ENCODE assay signal across 11 cellular contexts in the genomic region with DNA sequence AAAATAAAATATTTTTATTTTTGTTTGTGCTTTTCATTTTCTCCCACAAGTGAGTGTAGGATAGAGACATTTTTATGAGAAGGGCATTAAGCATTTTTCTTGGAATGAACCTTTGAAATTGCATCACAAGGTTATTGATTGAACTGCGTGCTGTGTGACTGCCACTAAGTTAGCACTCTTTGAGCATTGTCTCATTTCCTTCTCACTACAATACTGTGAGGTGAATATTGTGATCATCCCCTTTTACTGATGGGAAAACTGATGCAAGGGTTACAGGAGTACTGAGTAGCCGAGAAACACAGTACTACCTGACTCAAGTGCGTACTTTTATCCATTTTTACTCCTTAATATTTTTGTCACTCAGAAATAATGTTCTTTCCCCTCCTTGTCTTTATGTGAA. TPM values are rescaled to one million over a fixed set of nuclear protein-coding genes. Genes with fewer than 3 reads are reported as not detected.
DNase-seq lines count a peak whose midpoint lies in the region; FAIRE-seq and TF ChIP-seq lines count a peak whose summit lies in the region.
"Had no signal": no experiment of that assay in that cellular context is flagged by ENCODE, and none has a peak within 500 bp of the region (broad histone marks: within the 10 kb centered on the region; RNA-seq: fewer than 3 reads in every experiment).

No MANE protein-coding gene starts in this region.

- H3K36me3 Mint-ChIP-seq in activated CD4-positive, alpha-beta T cell treated with anti-CD3 and anti-CD28 coated beads, Interleukin-2, amount 10 ng/mL, durations not matched to agents 24 days and 14 days (ENCODE audit: low read depth), result peaks cover 2% of the 10 kb centered on the region
- H3K36me3 Mint-ChIP-seq in activated CD4-positive, alpha-beta memory T cell treated with anti-CD3 and anti-CD28 coated beads for 36 hours, result no peaks in the 10 kb centered on the region

- H3K4me1 Mint-ChIP-seq in activated CD4-positive, alpha-beta T cell treated with anti-CD3 and anti-CD28 coated beads, Interleukin-2, amount 10 ng/mL, durations not matched to agents 24 days and 14 days, result peaks cover 31% of the 10 kb centered on the region
- peaks cover 32% of the 10 kb centered on the region for H3K4me1 Mint-ChIP-seq in activated CD4-positive, alpha-beta memory T cell treated with anti-CD3 and anti-CD28 coated beads for 36 hours (ENCODE audit: low read depth)

- no peak overlapping the region for H2BK5ac ChIP-seq in mesenchymal stem cell (ENCODE audit: low read depth, low read length, poor library complexity, severe bottlenecking)

- H3K4me1 ChIP-seq in mammary epithelial cell (ENCODE audit: insufficient read depth, low read length) (peaks cover 10% of the 10 kb centered on the region), mesenchymal stem cell (ENCODE audit: control insufficient read depth, insufficient read depth, low read depth, low read length) (peaks cover 5% of the 10 kb centered on the region), transverse colon (peaks cover 7 to 72% (median 43%) of the 10 kb centered on the region in 4 donors)
- H3K4me1 ChIP-seq: BE2C had no signal

- no peak for FAIRE-seq in frontal cortex (lab: Jason Lieb, UNC)

- DNase-seq in activated CD4-positive, alpha-beta T cell treated with anti-CD3 and anti-CD28 coated beads, Interleukin-2, amount 10 ng/mL, durations not matched to agents 24 days and 14 days, result no peak
- no peak for DNase-seq in activated CD4-positive, alpha-beta T cell treated with anti-CD3 and anti-CD28 coated beads, Interleukin-2, amount 50 U/mL, for 48 hours
- no peak for DNase-seq in mammary epithelial cell
- DNase-seq in mesenchymal stem cell, result no peak
- DNase-seq in transverse colon, result no peak
- DNase-seq in activated effector memory CD4-positive, alpha-beta T cell treated with Interleukin-2 at 50 U/mL for 16 hours, result no peak
- DNase-seq in activated CD4-positive, alpha-beta memory T cell treated with anti-CD3 and anti-CD28 coated beads for 36 hours, result no peak
- DNase-seq in frontal cortex (ENCODE audit: low spot score in 2 of 2), result no peak
- DNase-seq: BE2C, NCI-H1930, thyroid gland had no signal

- POLR2A ChIA-PET in activated CD4-positive, alpha-beta memory T cell treated with anti-CD3 and anti-CD28 coated beads for 36 hours (lab: Charles Lee), result no interaction called here

- H3K4me2 ChIP-seq in mammary epithelial cell (ENCODE audit: insufficient read depth, low read depth, low read length), result peak overlapping the region; percentile 97
- peak overlapping the region; percentile 86 for H3K4me2 ChIP-seq in mesenchymal stem cell (ENCODE audit: low read length, poor library complexity, severe bottlenecking)

- H4K91ac ChIP-seq in mesenchymal stem cell (ENCODE audit: low read length), result no peak overlapping the region

- dilution Hi-C loops in mammary epithelial cell (cut with HindIII; ENCODE audit: low sequenced_read_pairs), result no loop called here

- no peaks in the 10 kb centered on the region for H3K9me3 ChIP-seq in mammary epithelial cell (replicated peaks; ENCODE audit: insufficient read depth, low read length)
- no peaks in the 10 kb centered on the region for H3K9me3 ChIP-seq in mesenchymal stem cell (ENCODE audit: control insufficient read depth, low read length)
- H3K9me3 ChIP-seq in transverse colon, result no peaks in the 10 kb centered on the region
- H3K9me3 ChIP-seq: BE2C, thyroid gland had no signal

- intact Hi-C loops in activated CD4-positive, alpha-beta T cell treated with anti-CD3 and anti-CD28 coated beads, Interleukin-2, amount 10 ng/mL, durations not matched to agents 24 days and 14 days (cut with micrococcal nuclease), result no loop called here
- intact Hi-C loops in mammary epithelial cell (cut with micrococcal nuclease), result no loop called here
- intact Hi-C loops in transverse colon (cut with DNase I; ENCODE audit: low total_unique reads), result no loop called here
- intact Hi-C loops in activated CD4-positive, alpha-beta memory T cell treated with anti-CD3 and anti-CD28 coated beads for 36 hours (cut with micrococcal nuclease), result loop anchor here (10.0 kb wide), 3 partner anchors 308 to 998 kb away; partner anchors contain the start of gene ABI2

- TF ChIP-seq POLR2A in transverse colon (IDR thresholded peaks at IDR 0.05), result no peak

- H4K20me1 ChIP-seq in mammary epithelial cell (ENCODE audit: insufficient read depth, low read length), result no peaks in the 10 kb centered on the region

- no peaks in the 10 kb centered on the region for H3K9me3 Mint-ChIP-seq in activated CD4-positive, alpha-beta T cell treated with anti-CD3 and anti-CD28 coated beads, Interleukin-2, amount 10 ng/mL, durations not matched to agents 24 days and 14 days
- no peaks in the 10 kb centered on the region for H3K9me3 Mint-ChIP-seq in activated CD4-positive, alpha-beta memory T cell treated with anti-CD3 and anti-CD28 coated beads for 36 hours

- no peaks in the 10 kb centered on the region for H3K79me1 ChIP-seq in mesenchymal stem cell (replicated peaks; ENCODE audit: low read length, poor library complexity, severe bottlenecking)

- peaks cover under 1% of the 10 kb centered on the region for H3K27me3 Mint-ChIP-seq in activated CD4-positive, alpha-beta T cell treated with anti-CD3 and anti-CD28 coated beads, Interleukin-2, amount 10 ng/mL, durations not matched to agents 24 days and 14 days
- no peaks in the 10 kb centered on the region for H3K27me3 Mint-ChIP-seq in activated CD4-positive, alpha-beta memory T cell treated with anti-CD3 and anti-CD28 coated beads for 36 hours

- no peak for TF ChIP-seq CTCF in mammary epithelial cell (conservative IDR thresholded peaks at IDR 0.05 in 1 of 2, IDR thresholded peaks at IDR 0.05 in 1 of 2; ENCODE audit: extremely low read depth in 1 of 2, insufficient read depth in 1 of 2, low read depth in 1 of 2, low read length in 2 of 2)
- TF ChIP-seq CTCF in transverse colon (IDR thresholded peaks at IDR 0.05), result no peak

- H3K79me2 ChIP-seq in mammary epithelial cell (ENCODE audit: insufficient read depth, low read length), result peaks cover 60% of the 10 kb centered on the region

- no peak overlapping the region for H4K8ac ChIP-seq in mesenchymal stem cell (ENCODE audit: low read length)

- H3K27ac Mint-ChIP-seq in activated CD4-positive, alpha-beta T cell treated with anti-CD3 and anti-CD28 coated beads, Interleukin-2, amount 10 ng/mL, durations not matched to agents 24 days and 14 days, result no peak overlapping the region
- no peak overlapping the region for H3K27ac Mint-ChIP-seq in activated CD4-positive, alpha-beta memory T cell treated with anti-CD3 and anti-CD28 coated beads for 36 hours

- no peak overlapping the region for H2AK5ac ChIP-seq in mesenchymal stem cell (ENCODE audit: low read length, severe bottlenecking)

- H3K4me3 ChIP-seq in mammary epithelial cell (replicated peaks in 1 of 3; ENCODE audit: insufficient read depth in 1 of 3, low read depth in 2 of 3, low read length in 3 of 3) (peak overlapping the region; percentile 34 to 98 (median 87)), mesenchymal stem cell (ENCODE audit: insufficient read depth in 1 of 2, low read depth in 1 of 2, low read length in 2 of 2) (peak overlapping the region in 1 of 2 experiments; percentile 97), transverse colon (peak overlapping the region in 3 of 4 donors; percentile 16 to 91 (median 84))

- in situ Hi-C loops in mammary epithelial cell (cut with MboI; ENCODE audit: low sequenced_read_pairs in 2 of 2) (no loop called here), transverse colon (cut with MboI; ENCODE audit: low pct_ligation_motif_present in 1 of 4, low pct_unique_long_range_greater_than_20kb in 1 of 4, low sequenced_read_pairs in 3 of 4) (no loop called here)

- CTCF ChIA-PET in mammary epithelial cell (lab: Charles Lee; ENCODE audit: low non-redundant PET), result no interaction called here
- CTCF ChIA-PET in activated CD4-positive, alpha-beta memory T cell treated with anti-CD3 and anti-CD28 coated beads for 36 hours (lab: Charles Lee), result no interaction called here

- peak overlapping the region; percentile 33 for H3K4me3 Mint-ChIP-seq in activated CD4-positive, alpha-beta T cell treated with anti-CD3 and anti-CD28 coated beads, Interleukin-2, amount 10 ng/mL, durations not matched to agents 24 days and 14 days
- no peak overlapping the region for H3K4me3 Mint-ChIP-seq in activated CD4-positive, alpha-beta memory T cell treated with anti-CD3 and anti-CD28 coated beads for 36 hours

- TF ChIP-seq EP300 in transverse colon (IDR thresholded peaks at IDR 0.05; ENCODE audit: low read depth), result no peak

- no peak overlapping the region for H3K23ac ChIP-seq in mesenchymal stem cell (ENCODE audit: low read length in 2 of 2)

- BruUV-seq in mammary epithelial cell (replicated peaks; lab: Mats Ljungman, UMichigan), result no TSS peak

- H2AFZ ChIP-seq in mammary epithelial cell (ENCODE audit: low read depth, low read length), result no peak overlapping the region
- no peak overlapping the region for H2AFZ ChIP-seq in mesenchymal stem cell (ENCODE audit: low read depth, low read length)

- no peak overlapping the region for H2BK120ac ChIP-seq in mesenchymal stem cell (ENCODE audit: low read depth, low read length)

- H2BK15ac ChIP-seq in mesenchymal stem cell (ENCODE audit: low read depth, poor library complexity, severe bottlenecking), result no peak overlapping the region

- H3K36me3 ChIP-seq in mammary epithelial cell (ENCODE audit: insufficient read depth, low read length) (peaks cover 4% of the 10 kb centered on the region), mesenchymal stem cell (ENCODE audit: control insufficient read depth in 1 of 2, insufficient read depth in 2 of 2, low read depth in 1 of 2, low read length in 2 of 2) (peaks cover 0 to 4% of the 10 kb centered on the region in 2 experiments), transverse colon (no peaks in the 10 kb centered on the region)
- H3K36me3 ChIP-seq: BE2C, thyroid gland had no signal

- H3K9ac ChIP-seq in mammary epithelial cell (ENCODE audit: insufficient read depth, low read length), result peak overlapping the region; percentile 53
- H3K9ac ChIP-seq in mesenchymal stem cell (ENCODE audit: low read length), result peak overlapping the region; percentile 96

- WGBS in mammary epithelial cell (ENCODE audit: low coverage, missing lambda C conversion rate), result 33% methylated on average over 3 of the region's 3 CpGs
- 100% methylated on average over 1 of the region's 3 CpGs for WGBS in mesenchymal stem cell
- WGBS in transverse colon (ENCODE audit: low coverage in 1 of 2), 2 donors, result 40 to 42% methylated on average over 3 of the region's 3 CpGs

- no peak overlapping the region for H3K14ac ChIP-seq in mesenchymal stem cell (ENCODE audit: low read length in 2 of 2)

- no peak overlapping the region for H2BK12ac ChIP-seq in mesenchymal stem cell (ENCODE audit: low read length in 2 of 2)

- H3K27me3 ChIP-seq in mammary epithelial cell (ENCODE audit: insufficient read depth, low read length), result no peaks in the 10 kb centered on the region
- no peaks in the 10 kb centered on the region for H3K27me3 ChIP-seq in mesenchymal stem cell (ENCODE audit: control insufficient read depth in 1 of 2, insufficient read depth in 1 of 2, low read length in 2 of 2)
- H3K27me3 ChIP-seq in transverse colon, result no peaks in the 10 kb centered on the region
- H3K27me3 ChIP-seq: BE2C, thyroid gland had no signal

- H3K4ac ChIP-seq in mesenchymal stem cell (ENCODE audit: low read depth in 1 of 2, low read length in 2 of 2), result no peak overlapping the region

- H3K18ac ChIP-seq in mesenchymal stem cell (ENCODE audit: low read depth in 1 of 2, low read length in 2 of 2), result no peak overlapping the region

- H3K27ac ChIP-seq in mammary epithelial cell (ENCODE audit: insufficient read depth, low read depth, low read length), result peak overlapping the region; percentile 20
- no peak overlapping the region for H3K27ac ChIP-seq in mesenchymal stem cell (ENCODE audit: low read length, poor library complexity, severe bottlenecking)
- H3K27ac ChIP-seq in transverse colon, result peak overlapping the region; percentile 96 to 98 (median 96)

RNA-seq across cellular contexts. Expression of gene NBEAL1, which starts 2.0 kb away (rescaled TPM):
- total RNA-seq in activated CD4-positive, alpha-beta T cell treated with anti-CD3 and anti-CD28 coated beads, Interleukin-2, amount 10 ng/mL, durations not matched to agents 24 days and 14 days, result 7.2 and 9.5 TPM in 2 replicates
- total RNA-seq in mammary epithelial cell, result 10 to 100 TPM; 36.0 to 92.0 TPM
- polyA plus RNA-seq in mammary epithelial cell, result 5.4 TPM
- 45.0 TPM for polyA minus RNA-seq in mammary epithelial cell
- polyA plus RNA-seq in mesenchymal stem cell (2013, experiment 1 of 2), result 13.0 TPM
- 13.4 TPM for polyA plus RNA-seq in mesenchymal stem cell (2013, experiment 2 of 2)
- 100 to 1,000 TPM in 3 of 4 donors, 10 to 100 TPM in 1; 59.1 to 287 (median 154) TPM for total RNA-seq in transverse colon
- total RNA-seq in activated CD4-positive, alpha-beta memory T cell treated with anti-CD3 and anti-CD28 coated beads for 36 hours, result 10 to 100 TPM; 10.6 to 11.6 TPM
- total RNA-seq in frontal cortex, result 45.2 TPM
